1 cellular context compared by ENCODE assay signal in the genomic region with DNA sequence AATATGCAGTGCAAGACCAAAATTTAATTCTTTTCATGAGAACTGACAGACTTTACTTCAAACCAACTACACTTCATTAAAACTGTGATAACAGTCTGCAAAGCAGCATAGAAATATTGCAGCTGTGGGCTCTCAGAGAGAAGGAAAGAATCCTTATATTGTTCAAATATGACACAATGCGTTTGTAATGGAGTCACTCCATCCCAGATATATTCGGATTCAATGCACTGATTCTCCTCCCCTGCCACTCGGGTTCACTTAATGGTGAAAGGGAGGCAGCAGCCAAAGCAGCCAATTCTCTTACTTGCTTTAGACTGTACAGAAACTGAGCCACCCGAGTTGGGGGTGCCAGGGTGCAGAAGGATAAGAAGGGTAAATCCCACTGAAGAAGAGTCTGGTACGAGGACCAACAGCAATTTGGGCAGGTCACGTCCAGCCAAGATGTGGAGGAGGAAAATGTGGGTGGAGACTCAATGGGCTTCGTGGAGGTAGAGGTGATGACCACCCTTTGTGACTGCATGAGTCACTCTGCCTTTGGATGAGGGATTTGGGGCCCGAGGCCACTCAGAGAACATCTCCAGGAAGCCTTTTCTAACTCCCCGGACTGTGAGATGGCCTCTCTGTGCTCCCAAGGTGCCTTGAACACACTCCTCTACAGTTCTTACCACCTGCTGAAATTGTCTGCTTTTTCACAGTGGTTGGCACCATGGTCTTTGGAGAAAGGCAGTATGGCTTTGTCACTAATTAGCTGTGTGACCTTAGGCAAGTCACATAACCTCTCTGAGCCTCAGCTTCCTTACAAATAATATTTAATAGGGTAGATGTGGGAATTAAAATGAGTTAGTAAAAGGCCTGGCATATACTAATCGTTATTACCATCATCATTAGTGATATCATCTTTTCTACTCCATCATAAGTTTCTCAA.
TF ChIP-seq lines count a peak whose summit lies in the region.

No MANE protein-coding gene starts in this region.

TF ChIP-seq in HepG2, 621 proteins besides CTCF, POLR2A, EP300 and RAD21:
- TF ChIP-seq NFAT5 (CRISPR knock-in tag; IDR thresholded peaks at IDR 0.05) (0 out of 2 replicates have a peak, but pooled peaks have one; percentile 32), FOSL2 (CRISPR knock-in tag; IDR thresholded peaks at IDR 0.05) (peak; percentile 74), ZNF768 (CRISPR knock-in tag; IDR thresholded peaks at IDR 0.05) (peak; percentile 96), SSRP1 (CRISPR knock-in tag; IDR thresholded peaks at IDR 0.05) (0 out of 2 replicates have a peak, but pooled peaks have one; percentile 67), ZBTB46 (CRISPR knock-in tag; IDR thresholded peaks at IDR 0.05; ENCODE audit: borderline replicate concordance) (no peak), CCDC6 (CRISPR knock-in tag; IDR thresholded peaks at IDR 0.05) (peak; percentile 36; the same call in 1 of the 2 replicates), PTBP1 (IDR thresholded peaks at IDR 0.05; ENCODE audit: low read depth, low read length, poor library complexity, severe bottlenecking) (peak; percentile 51), ZBTB7A (CRISPR knock-in tag; IDR thresholded peaks at IDR 0.05) (no peak), ZNF382 (CRISPR knock-in tag; IDR thresholded peaks at IDR 0.05; ENCODE audit: borderline replicate concordance) (no peak), ZBTB21 (CRISPR knock-in tag; IDR thresholded peaks at IDR 0.05) (0 out of 2 replicates have a peak, but pooled peaks have one; percentile 17), MTA3 (CRISPR knock-in tag; IDR thresholded peaks at IDR 0.05) (no peak)
- TF ChIP-seq, protein P1, sequence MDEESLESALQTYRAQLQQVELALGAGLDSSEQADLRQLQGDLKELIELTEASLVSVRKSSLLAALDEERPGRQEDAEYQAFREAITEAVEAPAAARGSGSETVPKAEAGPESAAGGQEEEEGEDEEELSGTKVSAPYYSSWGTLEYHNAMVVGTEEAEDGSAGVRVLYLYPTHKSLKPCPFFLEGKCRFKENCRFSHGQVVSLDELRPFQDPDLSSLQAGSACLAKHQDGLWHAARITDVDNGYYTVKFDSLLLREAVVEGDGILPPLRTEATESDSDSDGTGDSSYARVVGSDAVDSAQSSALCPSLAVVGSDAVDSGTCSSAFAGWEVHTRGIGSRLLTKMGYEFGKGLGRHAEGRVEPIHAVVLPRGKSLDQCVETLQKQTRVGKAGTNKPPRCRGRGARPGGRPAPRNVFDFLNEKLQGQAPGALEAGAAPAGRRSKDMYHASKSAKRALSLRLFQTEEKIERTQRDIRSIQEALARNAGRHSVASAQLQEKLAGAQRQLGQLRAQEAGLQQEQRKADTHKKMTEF (CRISPR knock-in tag; IDR thresholded peaks at IDR 0.05), result 0 out of 2 replicates have a peak, but pooled peaks have one; percentile 17
